Comparison of ENCODE assay signal across 16 cellular contexts in genomic region chr14:102255401-102256190, GRCh38. TPM values are rescaled to one million over a fixed set of nuclear protein-coding genes. Genes with fewer than 3 reads are reported as not detected.
DNase-seq lines count a peak whose midpoint lies in the region; ATAC-seq and TF ChIP-seq lines count a peak whose summit lies in the region.
"Had no signal": no experiment of that assay in that cellular context is flagged by ENCODE, and none has a peak within 500 bp of the region (broad histone marks: within the 10 kb centered on the region; RNA-seq: fewer than 3 reads in every experiment).

No MANE protein-coding gene starts in this region.

- TF ChIP-seq RAD21 in IMR-90 (IDR thresholded peaks at IDR 0.05; ENCODE audit: low read length): no peak

- TF ChIP-seq POLR2A in IMR-90 (IDR thresholded peaks at IDR 0.05; ENCODE audit: low read depth, low read length): no peak
- no peak for TF ChIP-seq POLR2A in transverse colon (IDR thresholded peaks at IDR 0.05)

- no peak for TF ChIP-seq CTCF in IMR-90 (conservative IDR thresholded peaks at IDR 0.05; ENCODE audit: low read depth, low read length)
- no peak for TF ChIP-seq CTCF in cardiac fibroblast (IDR thresholded peaks at IDR 0.05; ENCODE audit: low read depth, low read length)
- no peak for TF ChIP-seq CTCF in transverse colon (IDR thresholded peaks at IDR 0.05)

- peak overlapping the region; percentile 99 for H4K91ac ChIP-seq in IMR-90 (ENCODE audit: insufficient read depth, low read depth, low read length)

- no peak overlapping the region for H3K4me3 ChIP-seq in IMR-90 (ENCODE audit: insufficient read depth, low read depth, low read length)
- H3K4me3 ChIP-seq in cardiac fibroblast (replicated peaks in 1 of 2; ENCODE audit: low read depth in 2 of 2, low read length in 2 of 2): no peak overlapping the region
- no peak overlapping the region for H3K4me3 ChIP-seq in transverse colon

- H2AK5ac ChIP-seq in IMR-90 (ENCODE audit: low read depth, low read length): peak overlapping the region; percentile 99

- H3K23ac ChIP-seq in IMR-90 (ENCODE audit: low read depth, low read length): peak overlapping the region; percentile 95

- H3K4me2 ChIP-seq in IMR-90 (ENCODE audit: low read depth, low read length): peak overlapping the region; percentile 3; the same call in 1 of the 2 replicates
- H3K4me2 ChIP-seq: KMS-11 had no signal

- H3K4me1 ChIP-seq in IMR-90 (ENCODE audit: control insufficient read depth, insufficient read depth, low read length): peaks cover 18% of the 10 kb centered on the region
- no peaks in the 10 kb centered on the region for H3K4me1 ChIP-seq in transverse colon

- CTCF ChIA-PET in IMR-90 (lab: Yijun Ruan, JAX): interaction anchor here (0.8 to 1.1 kb wide), 2 partner anchors 12 to 14 kb away, joined by 3 to 6 read pairs; no protein-coding TSS in a partner anchor

- 86% methylated on average over 1 of the region's 9 CpGs; no CpG with 5 or more reads in 1 of the 2 experiments for WGBS in IMR-90 (ENCODE audit: extremely low coverage in 2 of 2, insufficient read length in 1 of 2), 2 experiments
- 65% methylated on average over 6 to 9 of the region's 9 CpGs for WGBS in transverse colon (ENCODE audit: low coverage in 1 of 2), 2 donors

- ATAC-seq in IMR-90 (ENCODE audit: low read depth): peak; percentile 97
- ATAC-seq: T-helper 17 cell had no signal

- peak; percentile 88 for DNase-seq in IMR-90
- DNase-seq in cardiac fibroblast (ENCODE audit: low read depth in 2 of 2): peak; percentile 84 to 85
- DNase-seq in hepatic stellate cell (ENCODE audit: low spot score): peak; percentile 55
- no peak for DNase-seq in transverse colon
- no peak for DNase-seq in medulla oblongata (ENCODE audit: extremely low spot score)
- DNase-seq in activated CD8-positive, alpha-beta memory T cell treated with anti-CD3 and anti-CD28 coated beads for 24 hours: no peak
- no peak for DNase-seq in substantia nigra (lab: John Stamatoyannopoulos, UW)
- DNase-seq in 8988T: no peak
- DNase-seq: activated CD4-positive, alpha-beta T cell treated with anti-CD3 and anti-CD28 coated beads, Interleukin-2, amount 50 U/mL, for 4 hours; activated naive CD4-positive, alpha-beta T cell treated with anti-CD3 and anti-CD28 coated beads, Interleukin-2, amount 10 ng/mL, durations not matched to agents 7 days and 5 days; dermis blood vessel endothelial cell; DMS153; head of caudate nucleus; NCI-H2107; T-helper 17 cell had no signal

- in situ Hi-C loops in IMR-90 (cut with MboI; ENCODE audit: low sequenced_read_pairs): no loop called here
- in situ Hi-C loops in transverse colon (cut with MboI; ENCODE audit: low pct_ligation_motif_present in 1 of 4, low pct_unique_long_range_greater_than_20kb in 1 of 4, low sequenced_read_pairs in 3 of 4): no loop called here

- peak overlapping the region; percentile 99 for H2BK20ac ChIP-seq in IMR-90 (ENCODE audit: low read depth, low read length)

- H4K5ac ChIP-seq in IMR-90 (ENCODE audit: low read depth, low read length): peak overlapping the region; percentile 73

- peak overlapping the region; percentile 77 for H2AFZ ChIP-seq in IMR-90 (replicated peaks; ENCODE audit: low read length, poor library complexity)

- H3K9me3 ChIP-seq in IMR-90 (ENCODE audit: control insufficient read depth, insufficient read depth, low read length): no peaks in the 10 kb centered on the region
- no peaks in the 10 kb centered on the region for H3K9me3 ChIP-seq in transverse colon

- no peaks in the 10 kb centered on the region for H4K20me1 ChIP-seq in IMR-90 (ENCODE audit: insufficient read depth, low read length)

- H3K27me3 ChIP-seq in IMR-90 (ENCODE audit: control insufficient read depth, insufficient read depth, low read length) (no peaks in the 10 kb centered on the region), transverse colon (no peaks in the 10 kb centered on the region)

- peak overlapping the region; percentile 96 for H4K8ac ChIP-seq in IMR-90 (ENCODE audit: low read depth in 2 of 2, low read length in 2 of 2)

- peak overlapping the region; percentile 91 for H3K56ac ChIP-seq in IMR-90 (ENCODE audit: extremely low read depth, insufficient read depth, low read length)

- BruUV-seq in IMR-90 (replicated peaks; lab: Mats Ljungman, UMichigan): no TSS peak

- H2AK9ac ChIP-seq in IMR-90 (replicated peaks; ENCODE audit: low read depth, low read length, poor library complexity): peak overlapping the region; percentile 93

- no peaks in the 10 kb centered on the region for H3K36me3 ChIP-seq in IMR-90 (ENCODE audit: control insufficient read depth, insufficient read depth, low read length)
- H3K36me3 ChIP-seq in transverse colon: no peaks in the 10 kb centered on the region

- H3K27ac ChIP-seq in IMR-90 (ENCODE audit: insufficient read depth, low read length) (peak overlapping the region; percentile 98), transverse colon (peak overlapping the region in 3 of 4 donors; percentile 9 to 56 (median 51)), substantia nigra (ENCODE audit: low read depth, low read length, poor library complexity, severe bottlenecking) (no peak overlapping the region)
- H3K27ac ChIP-seq: KMS-11 had no signal

- H3K14ac ChIP-seq in IMR-90 (replicated peaks; ENCODE audit: low read depth, low read length): peak overlapping the region; percentile 95

- H3K18ac ChIP-seq in IMR-90 (ENCODE audit: low read depth, low read length): peak overlapping the region; percentile 71

- peak overlapping the region; percentile 99 for H3K4ac ChIP-seq in IMR-90 (ENCODE audit: low read depth, low read length)

- peak overlapping the region; percentile 95 for H2BK5ac ChIP-seq in IMR-90 (ENCODE audit: low read depth, low read length, poor library complexity, severe bottlenecking)

- no peak for TF ChIP-seq EP300 in transverse colon (IDR thresholded peaks at IDR 0.05; ENCODE audit: low read depth)

- peak overlapping the region; percentile 60 for H3K9ac ChIP-seq in IMR-90 (ENCODE audit: low read depth, low read length)
- H3K9ac ChIP-seq: KMS-11 had no signal

- peaks cover 14% of the 10 kb centered on the region for H3K9me1 ChIP-seq in IMR-90 (ENCODE audit: insufficient read depth, low read length)

- intact Hi-C loops in IMR-90 (cut with micrococcal nuclease): no loop called here
- intact Hi-C loops in transverse colon (cut with DNase I; ENCODE audit: low total_unique reads): no loop called here

- POLR2A ChIA-PET in IMR-90 (lab: Charles Lee; ENCODE audit: unreplicated experiment): no interaction called here

- peak overlapping the region; percentile 99 for H2BK120ac ChIP-seq in IMR-90 (ENCODE audit: low read depth, low read length)

- peaks cover 4 to 5% of the 10 kb centered on the region in 2 experiments; a peak in 2 of 4 replicates for H3K79me1 ChIP-seq in IMR-90 (ENCODE audit: low read depth in 1 of 2, low read length in 2 of 2)

- dilution Hi-C loops in IMR-90 (cut with HindIII; ENCODE audit: low sequenced_read_pairs, unreplicated experiment): no loop called here

- H2BK15ac ChIP-seq in IMR-90 (ENCODE audit: low read depth, low read length): peak overlapping the region; percentile 97

TF ChIP-seq in IMR-90, 13 proteins besides CTCF, POLR2A, EP300 and RAD21:
- TF ChIP-seq RCOR1 (IDR thresholded peaks at IDR 0.05; ENCODE audit: insufficient replicate concordance, low read length) (no peak), MAFK (IDR thresholded peaks at IDR 0.05; ENCODE audit: low read depth, low read length) (peak; percentile 76), RFX5 (IDR thresholded peaks at IDR 0.05; ENCODE audit: low read depth, low read length) (no peak), USF2 (IDR thresholded peaks at IDR 0.05; ENCODE audit: low read depth, low read length) (no peak), NFE2L2 (IDR thresholded peaks at IDR 0.05; ENCODE audit: low read depth, low read length) (peak; percentile 99), FOS (IDR thresholded peaks at IDR 0.05; ENCODE audit: low read depth, low read length) (peak; percentile 36; the same call in 1 of the 2 replicates), CHD1 (IDR thresholded peaks at IDR 0.05; ENCODE audit: low read depth, low read length) (no peak), BHLHE40 (IDR thresholded peaks at IDR 0.05; ENCODE audit: low read depth, low read length) (no peak), CEBPB (IDR thresholded peaks at IDR 0.05; ENCODE audit: low read depth, low read length) (no peak), MXI1 (IDR thresholded peaks at IDR 0.05; ENCODE audit: borderline replicate concordance, low read depth, low read length) (no peak), ELK1 (IDR thresholded peaks at IDR 0.05; ENCODE audit: borderline replicate concordance, low read depth, low read length) (no peak), MAZ (IDR thresholded peaks at IDR 0.05; ENCODE audit: borderline replicate concordance, low read depth, low read length) (0 out of 2 replicates have a peak, but pooled peaks have one; percentile 14), SMC3 (IDR thresholded peaks at IDR 0.05; ENCODE audit: low read depth, low read length) (no peak)

RNA-seq across cellular contexts. Expression of gene MOK, which starts 49.4 kb away (rescaled TPM):
- total RNA-seq in IMR-90 (2012; rRNA removed) (16.8 and 24.4 TPM in 2 replicates), transverse colon (10 to 100 TPM in 2 of 4 donors, 1 to 10 TPM in 2; 3.0 to 16.0 (median 11.1) TPM)
- 48.1 and 48.5 TPM in 2 replicates for polyA plus RNA-seq in IMR-90 (2012; rRNA removed)
- 22.5 and 28.2 TPM in 2 replicates for polyA plus RNA-seq in IMR-90 (2012; cell fraction: cytosol; rRNA removed)
- 188 and 260 TPM in 2 replicates for polyA plus RNA-seq in IMR-90 (2012; cell fraction: nucleus; rRNA removed; ENCODE audit: low replicate concordance)

Comparison
In these comparisons a context has a peak if more than half of its experiments do, and no peak if none do; other contexts are left out.
1. DNase-seq: peak in IMR-90 (single experiment), cardiac fibroblast (2 of 2) and hepatic stellate cell (single experiment); none in transverse colon (single experiment), medulla oblongata (single experiment), activated CD8-positive, alpha-beta memory T cell treated with anti-CD3 and anti-CD28 coated beads for 24 hours (single experiment), substantia nigra (0 of 49) and 8988T (single experiment).